ENCODE assay signal across 9 cellular contexts in the genomic region with DNA sequence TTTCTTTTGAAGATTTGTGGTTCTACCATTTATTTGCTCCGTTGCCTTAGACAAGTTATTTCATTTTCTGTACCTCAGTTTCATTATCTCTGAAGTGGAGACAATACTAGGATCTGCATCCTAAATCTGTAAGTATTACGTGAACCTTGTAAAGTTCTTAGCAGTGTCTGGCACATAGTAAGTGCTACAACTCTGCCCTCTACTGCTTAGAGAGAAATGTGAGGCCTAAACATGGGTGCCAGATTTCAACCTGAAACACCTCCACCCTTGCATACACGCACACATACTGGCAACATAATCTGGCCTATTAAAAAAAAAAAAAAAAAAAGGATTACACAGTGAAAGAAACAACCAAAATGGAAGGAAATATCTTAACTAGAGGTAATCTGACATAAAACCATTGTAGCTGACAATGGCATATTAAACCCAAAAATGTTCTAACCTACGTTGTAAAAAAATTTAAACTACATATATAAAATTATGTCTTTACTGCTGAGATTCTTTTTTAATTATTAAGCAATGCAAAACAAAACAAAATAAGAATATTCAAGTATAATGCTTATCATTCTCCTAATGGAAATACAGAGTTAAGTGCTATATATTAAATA.
DNase-seq lines count a peak whose midpoint lies in the region; ATAC-seq lines count a peak whose summit lies in the region.
"Had no signal": no experiment of that assay in that cellular context is flagged by ENCODE, and none has a peak within 500 bp of the region (broad histone marks: within the 10 kb centered on the region; RNA-seq: fewer than 3 reads in every experiment).

No MANE protein-coding gene starts in this region.

- peak; percentile 75 for ATAC-seq in HG02759 (IDR thresholded peaks at IDR 0.05; ENCODE audit: unreplicated experiment)
- peak; percentile 70 for ATAC-seq in esophagus mucosa
- ATAC-seq in sciatic nerve, result peak; percentile 60

- H3K4me3 Mint-ChIP-seq in T-helper 2 cell treated with Interferon-gamma antibody and Interleukin-4, amounts not matched to agents 5 μg/mL and 100 μg/mL, for 36 hours, result no peak overlapping the region
- H3K4me3 Mint-ChIP-seq: stimulated activated naive CD8-positive, alpha-beta T cell treated with anti-CD3 and anti-CD28 coated beads, Interleukin-15, Interleukin-2, amounts not matched to agents 100 ng/mL and 50 ng/mL, for 24 hours had no signal

- H3K27ac Mint-ChIP-seq in T-helper 2 cell treated with Interferon-gamma antibody and Interleukin-4, amounts not matched to agents 5 μg/mL and 100 μg/mL, for 36 hours, result no peak overlapping the region
- H3K27ac Mint-ChIP-seq: stimulated activated naive CD8-positive, alpha-beta T cell treated with anti-CD3 and anti-CD28 coated beads, Interleukin-15, Interleukin-2, amounts not matched to agents 100 ng/mL and 50 ng/mL, for 24 hours had no signal

- H3K27me3 Mint-ChIP-seq in T-helper 2 cell treated with Interferon-gamma antibody and Interleukin-4, amounts not matched to agents 5 μg/mL and 100 μg/mL, for 36 hours (ENCODE audit: low read depth), result no peaks in the 10 kb centered on the region
- H3K27me3 Mint-ChIP-seq: stimulated activated naive CD8-positive, alpha-beta T cell treated with anti-CD3 and anti-CD28 coated beads, Interleukin-15, Interleukin-2, amounts not matched to agents 100 ng/mL and 50 ng/mL, for 24 hours had no signal

- H3K36me3 Mint-ChIP-seq in T-helper 2 cell treated with Interferon-gamma antibody and Interleukin-4, amounts not matched to agents 5 μg/mL and 100 μg/mL, for 36 hours (ENCODE audit: low read depth), result no peaks in the 10 kb centered on the region

- peak; percentile 59 for DNase-seq in NCI-H2107 treated with DMSO at 0.1 percent for 48 hours (lab: John Stamatoyannopoulos, UW; ENCODE audit: unreplicated experiment)
- DNase-seq in NCI-H2107 (lab: John Stamatoyannopoulos, UW), result no peak
- DNase-seq in NCI-H2196 treated with DMSO at 0.1 percent for 48 hours (lab: John Stamatoyannopoulos, UW; ENCODE audit: unreplicated experiment), result peak; percentile 55
- no peak for DNase-seq in sciatic nerve (ENCODE audit: low spot score)
- no peak for DNase-seq in globus pallidus (ENCODE audit: low spot score)
- no peak for DNase-seq in T-helper 2 cell treated with Interferon-gamma antibody and Interleukin-4, amounts not matched to agents 5 μg/mL and 100 μg/mL, for 36 hours (ENCODE audit: low spot score)

- no peaks in the 10 kb centered on the region for H3K4me1 Mint-ChIP-seq in T-helper 2 cell treated with Interferon-gamma antibody and Interleukin-4, amounts not matched to agents 5 μg/mL and 100 μg/mL, for 36 hours (ENCODE audit: low read depth)

- H3K9me3 Mint-ChIP-seq in T-helper 2 cell treated with Interferon-gamma antibody and Interleukin-4, amounts not matched to agents 5 μg/mL and 100 μg/mL, for 36 hours, result no peaks in the 10 kb centered on the region
- H3K9me3 Mint-ChIP-seq: stimulated activated naive CD8-positive, alpha-beta T cell treated with anti-CD3 and anti-CD28 coated beads, Interleukin-15, Interleukin-2, amounts not matched to agents 100 ng/mL and 50 ng/mL, for 24 hours had no signal

- intact Hi-C loops in sciatic nerve (cut with DNase I), result no loop called here

Comparison
In these comparisons a context has a peak if more than half of its experiments do, and no peak if none do; other contexts are left out.
1. DNase-seq: peak in NCI-H2107 treated with DMSO at 0.1 percent for 48 hours (single experiment) and NCI-H2196 treated with DMSO at 0.1 percent for 48 hours (single experiment); none in NCI-H2107 (single experiment), sciatic nerve (single experiment), globus pallidus (single experiment) and T-helper 2 cell treated with Interferon-gamma antibody and Interleukin-4, amounts not matched to agents 5 μg/mL and 100 μg/mL, for 36 hours (single experiment).
2. Peak in every context shown above with its lines, with median percentiles within 50 percentile points of each other: ATAC-seq.